1 cellular context compared by ENCODE assay signal in genomic region chr10:14617850-14618249, GRCh38.
TF ChIP-seq lines count a peak whose summit lies in the region.

No MANE protein-coding gene starts in this region.

TF ChIP-seq in WTC11, 78 proteins besides CTCF, POLR2A, EP300 and RAD21 (continued from another document):
- TF ChIP-seq ATF6 (CRISPR knock-in tag; IDR thresholded peaks at IDR 0.05): no peak
